Comparison of ENCODE assay signal across 8 cellular contexts in the genomic region with DNA sequence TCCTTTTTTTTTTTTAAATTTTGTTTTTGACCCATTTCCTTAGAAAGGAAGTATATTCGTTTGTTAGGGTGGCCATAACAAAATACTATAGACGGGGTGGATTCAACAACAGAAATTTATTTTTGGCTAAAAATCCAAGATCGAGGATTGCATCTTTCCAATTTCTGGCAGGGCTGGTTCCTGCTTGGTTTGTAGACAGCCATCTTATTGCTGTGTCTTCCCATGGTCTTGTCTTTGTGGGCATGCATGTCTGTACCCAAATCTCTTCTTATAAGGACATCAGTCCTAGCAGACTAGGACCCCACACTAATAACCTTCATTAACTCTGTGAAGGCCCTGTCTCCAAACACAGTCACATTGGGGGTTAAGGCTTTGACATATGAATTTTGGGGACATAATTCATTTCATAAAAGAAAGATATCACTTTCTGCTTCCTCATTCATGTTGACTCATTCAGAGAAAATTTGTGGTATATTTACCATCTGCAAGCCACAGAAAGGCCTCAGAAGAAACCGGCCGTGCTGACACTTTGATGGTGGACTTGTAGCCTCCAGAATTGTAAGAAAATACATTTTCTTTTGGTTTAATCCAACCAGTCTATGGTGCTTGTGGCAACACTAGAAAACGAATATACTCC.
A peak's percentile ranks its signal among the peaks of the same experiment; 100 is the strongest.
DNase-seq lines count a peak whose midpoint lies in the region; ATAC-seq and FAIRE-seq lines count a peak whose summit lies in the region.
"Had no signal": no experiment of that assay in that cellular context is flagged by ENCODE, and none has a peak within 500 bp of the region (broad histone marks: within the 10 kb centered on the region; RNA-seq: fewer than 3 reads in every experiment).

No MANE protein-coding gene starts in this region.

- peak; percentile 75 for FAIRE-seq in GM19239 (lab: Jason Lieb, UNC)

- ATAC-seq in HG02938 (IDR thresholded peaks at IDR 0.05; ENCODE audit: unreplicated experiment), result peak; percentile 90
- ATAC-seq: activated CD4-positive, alpha-beta T cell treated with anti-CD3 and anti-CD28 coated beads for 36 hours had no signal

- DNase-seq in GM19239 (ENCODE audit: insufficient read length, low spot score) (no peak), NOMO-1 treated with dmso at 0.1 percent for 144 hours (lab: John Stamatoyannopoulos, UW; ENCODE audit: unreplicated experiment) (peak; percentile 44), renal cortical epithelial cell (ENCODE audit: low read depth) (peak; percentile 41), globus pallidus (ENCODE audit: low spot score) (no peak), GDM1 (lab: John Stamatoyannopoulos, UW) (no peak), cardiac septum (ENCODE audit: low spot score) (no peak)
- DNase-seq: activated CD4-positive, alpha-beta T cell treated with anti-CD3 and anti-CD28 coated beads for 36 hours had no signal

- intact Hi-C loops in cardiac septum (cut with DNase I), result no loop called here

Comparison
In these comparisons a context has a peak if more than half of its experiments do, and no peak if none do; other contexts are left out.
1. DNase-seq: peak in NOMO-1 treated with dmso at 0.1 percent for 144 hours (single experiment) and renal cortical epithelial cell (single experiment); none in GM19239 (single experiment), globus pallidus (single experiment), GDM1 (single experiment) and cardiac septum (single experiment).